ENCODE assay signal across 11 cellular contexts in genomic region chr9:21413089-21414023, GRCh38. TPM values are rescaled to one million over a fixed set of nuclear protein-coding genes. Genes with fewer than 3 reads are reported as not detected.
DNase-seq lines count a peak whose midpoint lies in the region; ATAC-seq, FAIRE-seq and TF ChIP-seq lines count a peak whose summit lies in the region.
"Had no signal": no experiment of that assay in that cellular context is flagged by ENCODE, and none has a peak within 500 bp of the region (broad histone marks: within the 10 kb centered on the region; RNA-seq: fewer than 3 reads in every experiment).

No MANE protein-coding gene starts in this region.

- ATAC-seq in GM18868 (IDR thresholded peaks at IDR 0.05; ENCODE audit: unreplicated experiment): peak; percentile 50

- no peaks in the 10 kb centered on the region for H3K36me3 ChIP-seq in BE2C
- no peaks in the 10 kb centered on the region for H3K36me3 ChIP-seq in kidney (ENCODE audit: control insufficient read depth in 1 of 2, insufficient read depth in 2 of 2, low read length in 2 of 2)

- DNase-seq in BE2C (no peak), RPMI8226 (peak; percentile 19), kidney (no peak), NCI-H526 (lab: John Stamatoyannopoulos, UW) (no peak), LoVo (ENCODE audit: low spot score) (no peak), NCI-H2227 (lab: John Stamatoyannopoulos, UW; ENCODE audit: unreplicated experiment) (no peak), NCI-H1105 (lab: John Stamatoyannopoulos, UW) (no peak)

- H3K4me1 ChIP-seq in BE2C (no peaks in the 10 kb centered on the region), kidney (ENCODE audit: control insufficient read depth in 1 of 2, insufficient read depth in 1 of 2, low read depth in 1 of 2, low read length in 2 of 2) (peaks cover 6 to 9% of the 10 kb centered on the region in 2 donors)

- intact Hi-C loops in kidney (cut with DNase I): no loop called here

- no peaks in the 10 kb centered on the region for H3K9me3 ChIP-seq in BE2C
- H3K9me3 ChIP-seq in kidney (ENCODE audit: control insufficient read depth in 1 of 2, low read length in 2 of 2): no peaks in the 10 kb centered on the region

- H3K4me3 ChIP-seq in BE2C (ENCODE audit: low read depth, low read length): no peak overlapping the region
- no peak overlapping the region for H3K4me3 ChIP-seq in kidney (ENCODE audit: low read length in 2 of 2)

- TF ChIP-seq CTCF in BE2C (IDR thresholded peaks at IDR 0.05; ENCODE audit: low read depth, low read length) (peak; percentile 37), kidney (IDR thresholded peaks at IDR 0.05; ENCODE audit: borderline replicate concordance, extremely low read depth, insufficient read depth) (peak; percentile 9)

- FAIRE-seq in kidney (lab: Jason Lieb, UNC): no peak

- H3K27me3 ChIP-seq in BE2C: no peaks in the 10 kb centered on the region

- no peak overlapping the region for H3K27ac ChIP-seq in kidney (ENCODE audit: low read depth in 2 of 2, low read length in 2 of 2)

- H3K9ac ChIP-seq in kidney (ENCODE audit: low read length in 2 of 2): no peak overlapping the region

RNA-seq across cellular contexts. Expression of gene IFNA8, which starts 4.4 kb away (rescaled TPM):
- not detected for polyA plus RNA-seq in BE2C (2012; ENCODE audit: insufficient read depth, insufficient read length, low read depth)
- total RNA-seq in kidney: not detected
- polyA plus RNA-seq in kidney (ENCODE audit: insufficient read depth, low read depth, low replicate concordance): not detected
- total RNA-seq: activated T-cell treated with anti-CD3 and anti-CD28 coated beads, Interleukin-2, amount 50 U/mL, for 72 hours; glomerular endothelial cell; pulmonary artery endothelial cell had no signal

RNA-seq across cellular contexts. Expression of gene IFNA1, which starts 26.9 kb away (rescaled TPM):
- polyA plus RNA-seq in BE2C (2012; ENCODE audit: insufficient read depth, insufficient read length, low read depth): not detected
- not detected for total RNA-seq in kidney
- not detected for polyA plus RNA-seq in kidney (ENCODE audit: insufficient read depth, low read depth, low replicate concordance)
- total RNA-seq: activated T-cell treated with anti-CD3 and anti-CD28 coated beads, Interleukin-2, amount 50 U/mL, for 72 hours; glomerular endothelial cell; pulmonary artery endothelial cell had no signal

RNA-seq across cellular contexts. Expression of gene IFNA2, which starts 28.2 kb away (rescaled TPM):
- polyA plus RNA-seq in BE2C (2012; ENCODE audit: insufficient read depth, insufficient read length, low read depth): not detected
- total RNA-seq in kidney: not detected
- polyA plus RNA-seq in kidney (ENCODE audit: insufficient read depth, low read depth, low replicate concordance): not detected
- total RNA-seq: activated T-cell treated with anti-CD3 and anti-CD28 coated beads, Interleukin-2, amount 50 U/mL, for 72 hours; glomerular endothelial cell; pulmonary artery endothelial cell had no signal

RNA-seq across cellular contexts. Expression of gene IFNA13, which starts 45.5 kb away (rescaled TPM):
- not detected for polyA plus RNA-seq in BE2C (2012; ENCODE audit: insufficient read depth, insufficient read length, low read depth)
- not detected for total RNA-seq in kidney
- polyA plus RNA-seq in kidney (ENCODE audit: insufficient read depth, low read depth, low replicate concordance): not detected
- total RNA-seq: activated T-cell treated with anti-CD3 and anti-CD28 coated beads, Interleukin-2, amount 50 U/mL, for 72 hours; glomerular endothelial cell; pulmonary artery endothelial cell had no signal
